18 cellular contexts compared by ENCODE assay signal in the genomic region with DNA sequence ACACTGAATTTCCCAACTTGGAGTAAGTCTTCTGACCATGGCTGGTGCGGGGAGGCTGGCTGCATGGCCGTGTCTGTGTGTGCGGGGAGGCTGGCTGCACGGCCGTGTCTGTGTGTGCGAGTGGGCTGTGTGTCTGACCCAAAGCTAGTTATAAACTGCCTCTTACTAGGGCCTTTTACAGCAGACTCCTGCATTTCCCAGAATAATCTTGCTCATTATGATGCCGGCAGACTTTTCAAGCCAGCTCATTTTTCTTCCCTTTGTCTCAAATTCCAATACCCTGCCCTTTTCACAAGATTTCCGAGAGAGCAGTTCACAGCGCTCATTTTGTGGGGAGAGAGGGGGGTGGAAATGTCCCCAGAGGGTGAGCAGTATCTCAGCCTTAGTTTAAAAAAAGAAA.
DNase-seq lines count a peak whose midpoint lies in the region; TF ChIP-seq lines count a peak whose summit lies in the region.
"Had no signal": no experiment of that assay in that cellular context is flagged by ENCODE, and none has a peak within 500 bp of the region (broad histone marks: within the 10 kb centered on the region; RNA-seq: fewer than 3 reads in every experiment).

No MANE protein-coding gene starts in this region.

- no peak overlapping the region for H3K4me3 Mint-ChIP-seq in activated naive CD4-positive, alpha-beta T cell treated with anti-CD3 and anti-CD28 coated beads for 36 hours
- H3K4me3 Mint-ChIP-seq: CD4-positive, alpha-beta memory T cell had no signal

- H3K27ac Mint-ChIP-seq in activated naive CD4-positive, alpha-beta T cell treated with anti-CD3 and anti-CD28 coated beads for 36 hours: no peak overlapping the region
- H3K27ac Mint-ChIP-seq: CD4-positive, alpha-beta memory T cell had no signal

- H3K27me3 ChIP-seq in adipocyte (replicated peaks; ENCODE audit: control insufficient read depth, insufficient read depth, low read length) (no peaks in the 10 kb centered on the region), esophagus muscularis mucosa (no peaks in the 10 kb centered on the region), neuron (ENCODE audit: insufficient read depth, low read length) (no peaks in the 10 kb centered on the region), testis (no peaks in the 10 kb centered on the region)
- H3K27me3 ChIP-seq: BE2C had no signal

- H3K9me3 Mint-ChIP-seq in activated naive CD4-positive, alpha-beta T cell treated with anti-CD3 and anti-CD28 coated beads for 36 hours: no peaks in the 10 kb centered on the region

- WGBS in esophagus muscularis mucosa: 23% methylated on average over 9 of the region's 9 CpGs
- WGBS in testis, 2 donors: 39 to 43% methylated on average over 9 of the region's 9 CpGs

- H3K4me1 ChIP-seq in adipocyte (ENCODE audit: control insufficient read depth, insufficient read depth, low read length) (peaks cover 12% of the 10 kb centered on the region), esophagus muscularis mucosa (peaks cover 0 to 26% (median 22%) of the 10 kb centered on the region in 4 donors), neuron (ENCODE audit: insufficient read depth, low read length) (peaks cover 15% of the 10 kb centered on the region), testis (no peaks in the 10 kb centered on the region)
- H3K4me1 ChIP-seq: BE2C had no signal

- H3K27me3 Mint-ChIP-seq in activated naive CD4-positive, alpha-beta T cell treated with anti-CD3 and anti-CD28 coated beads for 36 hours (ENCODE audit: low read depth): no peaks in the 10 kb centered on the region

- H3K36me3 Mint-ChIP-seq in activated naive CD4-positive, alpha-beta T cell treated with anti-CD3 and anti-CD28 coated beads for 36 hours (ENCODE audit: low read depth): no peaks in the 10 kb centered on the region
- H3K36me3 Mint-ChIP-seq: CD4-positive, alpha-beta memory T cell had no signal

- H3K27ac ChIP-seq in esophagus muscularis mucosa (replicated peaks in 1 of 4) (peak overlapping the region in 3 of 4 donors; percentile 44 to 55 (median 47)), testis (no peak overlapping the region)
- H3K27ac ChIP-seq: KMS-11 had no signal

- DNase-seq in adipocyte (ENCODE audit: low read depth) (peak; percentile 9), esophagus muscularis mucosa (ENCODE audit: extremely low spot score) (no peak), testis (peak; percentile 47), iPS-NIHi11 (ENCODE audit: low spot score) (no peak), activated T-cell treated with anti-CD3 and anti-CD28 coated beads for 4 hours (no peak)
- no peak for DNase-seq in activated effector memory CD4-positive, alpha-beta T cell treated with anti-CD3 and anti-CD28 coated beads, Interleukin-2, amount 50 U/mL, for 16 hours
- no peak for DNase-seq in activated naive CD4-positive, alpha-beta T cell treated with anti-CD3 and anti-CD28 coated beads for 36 hours
- DNase-seq: BE2C; CD4-positive, alpha-beta memory T cell; DND-41; GDM1; H7; NCI-H1092 treated with DMSO at 0.1 percent for 48 hours; NCI-H1694; NCI-H510A treated with DMSO at 0.1 percent for 48 hours; SHP77 treated with DMSO at 0.1 percent for 48 hours had no signal

- no peak for TF ChIP-seq POLR2A in esophagus muscularis mucosa (IDR thresholded peaks at IDR 0.05; ENCODE audit: low read depth)
- no peak for TF ChIP-seq POLR2A in testis (IDR thresholded peaks at IDR 0.05)

- H3K9ac ChIP-seq in adipocyte (ENCODE audit: low read length): peak overlapping the region; percentile 69
- H3K9ac ChIP-seq: KMS-11 had no signal

- no peaks in the 10 kb centered on the region for H3K4me1 Mint-ChIP-seq in activated naive CD4-positive, alpha-beta T cell treated with anti-CD3 and anti-CD28 coated beads for 36 hours (ENCODE audit: low read depth)
- H3K4me1 Mint-ChIP-seq: CD4-positive, alpha-beta memory T cell had no signal

- intact Hi-C loops in esophagus muscularis mucosa (cut with DNase I): no loop called here
- intact Hi-C loops in testis (cut with DNase I; ENCODE audit: low total_unique reads): no loop called here
- intact Hi-C loops in activated naive CD4-positive, alpha-beta T cell treated with anti-CD3 and anti-CD28 coated beads for 36 hours (cut with micrococcal nuclease): no loop called here

- peak overlapping the region; percentile 21 for H2AFZ ChIP-seq in neuron (ENCODE audit: low read depth, low read length)

- TF ChIP-seq CTCF in esophagus muscularis mucosa (IDR thresholded peaks at IDR 0.05): no peak
- TF ChIP-seq CTCF in testis (IDR thresholded peaks at IDR 0.05): no peak

- H3K9me3 ChIP-seq in adipocyte (ENCODE audit: control insufficient read depth, low read length): no peaks in the 10 kb centered on the region
- no peaks in the 10 kb centered on the region for H3K9me3 ChIP-seq in esophagus muscularis mucosa
- no peaks in the 10 kb centered on the region for H3K9me3 ChIP-seq in neuron (ENCODE audit: low read length)
- H3K9me3 ChIP-seq in testis: no peaks in the 10 kb centered on the region
- H3K9me3 ChIP-seq: BE2C had no signal

- no peaks in the 10 kb centered on the region for H3K36me3 ChIP-seq in adipocyte (ENCODE audit: control insufficient read depth, insufficient read depth, low read length, severe bottlenecking)
- H3K36me3 ChIP-seq in esophagus muscularis mucosa: no peaks in the 10 kb centered on the region
- H3K36me3 ChIP-seq in neuron (ENCODE audit: insufficient read depth, low read length): no peaks in the 10 kb centered on the region
- H3K36me3 ChIP-seq in testis (ENCODE audit: low read depth, missing control alignments): no peaks in the 10 kb centered on the region
- H3K36me3 ChIP-seq: BE2C had no signal

- H3K4me3 ChIP-seq in adipocyte (ENCODE audit: low read length): peak overlapping the region; percentile 26
- no peak overlapping the region for H3K4me3 ChIP-seq in esophagus muscularis mucosa
- H3K4me3 ChIP-seq in neuron (ENCODE audit: low read length): peak overlapping the region; percentile 25
- H3K4me3 ChIP-seq in testis: no peak overlapping the region

- CTCF ChIA-PET in activated naive CD4-positive, alpha-beta T cell treated with anti-CD3 and anti-CD28 coated beads for 36 hours (lab: Charles Lee): no interaction called here

- no peak for TF ChIP-seq EP300 in esophagus muscularis mucosa (IDR thresholded peaks at IDR 0.05)

Comparison
In these comparisons a context has a peak if more than half of its experiments do, and no peak if none do; other contexts are left out.
1. DNase-seq: peak in adipocyte (single experiment) and testis (single experiment); none in esophagus muscularis mucosa (single experiment), activated effector memory CD4-positive, alpha-beta T cell treated with anti-CD3 and anti-CD28 coated beads, Interleukin-2, amount 50 U/mL, for 16 hours (single experiment), activated naive CD4-positive, alpha-beta T cell treated with anti-CD3 and anti-CD28 coated beads for 36 hours (single experiment), iPS-NIHi11 (single experiment) and activated T-cell treated with anti-CD3 and anti-CD28 coated beads for 4 hours (single experiment).
2. H3K4me3 ChIP-seq: peak in adipocyte (single experiment) and neuron (single experiment); none in esophagus muscularis mucosa (0 of 4) and testis (0 of 2).
3. H3K27ac ChIP-seq: peak in esophagus muscularis mucosa (3 of 4); none in testis (0 of 2).